ENCODE assay signal across 10 cellular contexts in genomic region chr7:114426824-114427223, GRCh38. TPM values are rescaled to one million over a fixed set of nuclear protein-coding genes. Genes with fewer than 3 reads are reported as not detected.
DNase-seq lines count a peak whose midpoint lies in the region; ATAC-seq, FAIRE-seq and TF ChIP-seq lines count a peak whose summit lies in the region.
"Had no signal": no experiment of that assay in that cellular context is flagged by ENCODE, and none has a peak within 500 bp of the region (broad histone marks: within the 10 kb centered on the region; RNA-seq: fewer than 3 reads in every experiment).

No MANE protein-coding gene starts in this region.

- no peaks in the 10 kb centered on the region for H3K36me3 Mint-ChIP-seq in neural progenitor cell
- H3K36me3 Mint-ChIP-seq in activated naive CD8-positive, alpha-beta T cell treated with anti-CD3 and anti-CD28 coated beads, Interleukin-2, amount 50 U/mL, for 24 hours (ENCODE audit: low read depth) = no peaks in the 10 kb centered on the region
- H3K36me3 Mint-ChIP-seq: IgD-negative memory B cell had no signal

- H3K4me1 ChIP-seq in mammary epithelial cell (ENCODE audit: insufficient read depth, low read length) = no peaks in the 10 kb centered on the region
- peaks cover 4% of the 10 kb centered on the region for H3K4me1 ChIP-seq in neural progenitor cell
- no peaks in the 10 kb centered on the region for H3K4me1 ChIP-seq in kidney (ENCODE audit: control insufficient read depth in 1 of 2, insufficient read depth in 1 of 2, low read depth in 1 of 2, low read length in 2 of 2)

- no peaks in the 10 kb centered on the region for H3K27me3 Mint-ChIP-seq in neural progenitor cell (ENCODE audit: insufficient read depth, low read depth)
- no peaks in the 10 kb centered on the region for H3K27me3 Mint-ChIP-seq in activated naive CD8-positive, alpha-beta T cell treated with anti-CD3 and anti-CD28 coated beads, Interleukin-2, amount 50 U/mL, for 24 hours
- H3K27me3 Mint-ChIP-seq: IgD-negative memory B cell had no signal

- ATAC-seq in GM19351 (IDR thresholded peaks at IDR 0.05; ENCODE audit: unreplicated experiment) (peak; percentile 52), GM19397 (IDR thresholded peaks at IDR 0.05; ENCODE audit: unreplicated experiment) (no peak)
- ATAC-seq in activated naive CD8-positive, alpha-beta T cell treated with anti-CD3 and anti-CD28 coated beads, Interleukin-2, amount 50 U/mL, for 24 hours = no peak

- no peaks in the 10 kb centered on the region for H3K9me3 ChIP-seq in mammary epithelial cell (replicated peaks; ENCODE audit: insufficient read depth, low read length)
- H3K9me3 ChIP-seq in neural progenitor cell (ENCODE audit: low read depth) = no peaks in the 10 kb centered on the region
- H3K9me3 ChIP-seq in kidney (ENCODE audit: control insufficient read depth in 1 of 2, low read length in 2 of 2) = no peaks in the 10 kb centered on the region

- no peaks in the 10 kb centered on the region for H3F3A ChIP-seq in neural progenitor cell (ENCODE audit: low read depth)

- H4K20me1 ChIP-seq in mammary epithelial cell (ENCODE audit: insufficient read depth, low read length) (no peaks in the 10 kb centered on the region), neural progenitor cell (ENCODE audit: low read depth) (no peaks in the 10 kb centered on the region)

- H3K36me3 ChIP-seq in mammary epithelial cell (ENCODE audit: insufficient read depth, low read length) (no peaks in the 10 kb centered on the region), neural progenitor cell (no peaks in the 10 kb centered on the region), kidney (ENCODE audit: control insufficient read depth in 1 of 2, insufficient read depth in 2 of 2, low read length in 2 of 2) (no peaks in the 10 kb centered on the region)

- in situ Hi-C loops in mammary epithelial cell (cut with MboI; ENCODE audit: low sequenced_read_pairs in 2 of 2) = no loop called here

- no TSS peak for BruUV-seq in mammary epithelial cell (replicated peaks; lab: Mats Ljungman, UMichigan)

- H2AFZ ChIP-seq in mammary epithelial cell (ENCODE audit: low read depth, low read length) (no peak overlapping the region), neural progenitor cell (replicated peaks) (no peak overlapping the region)

- intact Hi-C loops in mammary epithelial cell (cut with micrococcal nuclease) = no loop called here
- intact Hi-C loops in kidney (cut with DNase I) = no loop called here

- CTCF ChIA-PET in mammary epithelial cell (lab: Charles Lee; ENCODE audit: low non-redundant PET) = interaction anchor here (0.6 to 1.3 kb wide), 6 partner anchors 113 to 1424 kb away, joined by 3 to 14 read pairs (median 4); no protein-coding TSS in a partner anchor

- H3K27ac ChIP-seq in mammary epithelial cell (ENCODE audit: insufficient read depth, low read depth, low read length) = no peak overlapping the region
- H3K27ac ChIP-seq in neural progenitor cell = no peak overlapping the region
- H3K27ac ChIP-seq in kidney (ENCODE audit: low read depth in 2 of 2, low read length in 2 of 2) = no peak overlapping the region

- H3K27ac Mint-ChIP-seq in neural progenitor cell = no peak overlapping the region
- no peak overlapping the region for H3K27ac Mint-ChIP-seq in activated naive CD8-positive, alpha-beta T cell treated with anti-CD3 and anti-CD28 coated beads, Interleukin-2, amount 50 U/mL, for 24 hours
- H3K27ac Mint-ChIP-seq: IgD-negative memory B cell had no signal

- WGBS in mammary epithelial cell (ENCODE audit: low coverage, missing lambda C conversion rate) = 35% methylated on average over 4 of the region's 4 CpGs

- H3K9me3 Mint-ChIP-seq in neural progenitor cell = no peaks in the 10 kb centered on the region
- no peaks in the 10 kb centered on the region for H3K9me3 Mint-ChIP-seq in activated naive CD8-positive, alpha-beta T cell treated with anti-CD3 and anti-CD28 coated beads, Interleukin-2, amount 50 U/mL, for 24 hours
- H3K9me3 Mint-ChIP-seq: IgD-negative memory B cell had no signal

- H3K4me1 Mint-ChIP-seq in neural progenitor cell = peaks cover 5% of the 10 kb centered on the region
- H3K4me1 Mint-ChIP-seq in activated naive CD8-positive, alpha-beta T cell treated with anti-CD3 and anti-CD28 coated beads, Interleukin-2, amount 50 U/mL, for 24 hours = no peaks in the 10 kb centered on the region
- H3K4me1 Mint-ChIP-seq: IgD-negative memory B cell had no signal

- H3K27me3 ChIP-seq in mammary epithelial cell (ENCODE audit: insufficient read depth, low read length) (peaks cover 2% of the 10 kb centered on the region), neural progenitor cell (no peaks in the 10 kb centered on the region)

- TF ChIP-seq CTCF in mammary epithelial cell (conservative IDR thresholded peaks at IDR 0.05 in 1 of 2, IDR thresholded peaks at IDR 0.05 in 1 of 2; ENCODE audit: extremely low read depth in 1 of 2, insufficient read depth in 1 of 2, low read depth in 1 of 2, low read length in 2 of 2) (peak; percentile 17 to 42), neural progenitor cell (IDR thresholded peaks at IDR 0.05) (peak; percentile 51), kidney (IDR thresholded peaks at IDR 0.05; ENCODE audit: borderline replicate concordance, extremely low read depth, insufficient read depth) (no peak)

- H3K4me2 ChIP-seq in mammary epithelial cell (ENCODE audit: insufficient read depth, low read depth, low read length) = no peak overlapping the region
- H3K4me2 ChIP-seq in neural progenitor cell = no peak overlapping the region

- dilution Hi-C loops in mammary epithelial cell (cut with HindIII; ENCODE audit: low sequenced_read_pairs) = no loop called here

- no peak for FAIRE-seq in kidney (lab: Jason Lieb, UNC)

- no peaks in the 10 kb centered on the region for H3K79me2 ChIP-seq in mammary epithelial cell (ENCODE audit: insufficient read depth, low read length)
- H3K79me2 ChIP-seq in neural progenitor cell (ENCODE audit: low read depth) = no peaks in the 10 kb centered on the region

- no peak overlapping the region for H3K4me3 Mint-ChIP-seq in neural progenitor cell
- H3K4me3 Mint-ChIP-seq in activated naive CD8-positive, alpha-beta T cell treated with anti-CD3 and anti-CD28 coated beads, Interleukin-2, amount 50 U/mL, for 24 hours = no peak overlapping the region
- H3K4me3 Mint-ChIP-seq: IgD-negative memory B cell had no signal

- H3K9ac ChIP-seq in mammary epithelial cell (ENCODE audit: insufficient read depth, low read length) (no peak overlapping the region), neural progenitor cell (no peak overlapping the region), kidney (ENCODE audit: low read length in 2 of 2) (no peak overlapping the region)

- DNase-seq in NCI-H2171 (lab: John Stamatoyannopoulos, UW) (peak; percentile 17), mammary epithelial cell (no peak), neural progenitor cell (ENCODE audit: low spot score) (peak; percentile 27), HK-2 (ENCODE audit: unreplicated experiment) (no peak), kidney (no peak)
- DNase-seq in activated naive CD8-positive, alpha-beta T cell treated with anti-CD3 and anti-CD28 coated beads, Interleukin-2, amount 50 U/mL, for 24 hours = no peak
- DNase-seq: cerebellar nuclear complex had no signal

- H3K4me3 ChIP-seq in mammary epithelial cell (replicated peaks in 1 of 3; ENCODE audit: insufficient read depth in 1 of 3, low read depth in 2 of 3, low read length in 3 of 3) = no peak overlapping the region
- no peak overlapping the region for H3K4me3 ChIP-seq in neural progenitor cell
- no peak overlapping the region for H3K4me3 ChIP-seq in kidney (ENCODE audit: low read length in 2 of 2)

RNA-seq across cellular contexts. Expression of gene FOXP2, which starts 12.2 kb away (rescaled TPM):
- under 1 TPM in 1 of 2 donors, not detected in 1; 0.17 TPM for total RNA-seq in mammary epithelial cell
- polyA plus RNA-seq in mammary epithelial cell = not detected
- polyA minus RNA-seq in mammary epithelial cell = not detected
- 0.25 and 1.1 TPM in 2 replicates for total RNA-seq in neural progenitor cell (ENCODE audit: low replicate concordance)
- total RNA-seq in kidney = 8.0 TPM
- 0.69 TPM for polyA plus RNA-seq in kidney (ENCODE audit: insufficient read depth, low read depth, low replicate concordance)
- polyA plus RNA-seq: IgD-negative memory B cell had no signal

Comparison
In these comparisons a context has a peak if more than half of its experiments do, and no peak if none do; other contexts are left out.
1. DNase-seq: peak in NCI-H2171 (single experiment) and neural progenitor cell (single experiment); none in mammary epithelial cell (single experiment), HK-2 (single experiment), kidney (single experiment) and activated naive CD8-positive, alpha-beta T cell treated with anti-CD3 and anti-CD28 coated beads, Interleukin-2, amount 50 U/mL, for 24 hours (single experiment).